In genomic region chr6:161608771-161609170, GRCh38 we compare ENCODE assay signal across 34 cellular contexts.
"Had no signal": no experiment of that assay in that cellular context is flagged by ENCODE, and none has a peak within 500 bp of the region (broad histone marks: within the 10 kb centered on the region; RNA-seq: fewer than 3 reads in every experiment).

No MANE protein-coding gene starts in this region.

- DNase-seq: Karpas-422, Kasumi-1, MG63, MM.1S, MV-4-11, NCI-H1048, NCI-H1092, NCI-H1092 treated with DMSO at 0.1 percent for 48 hours, NCI-H1105, NCI-H1105 treated with DMSO at 0.1 percent for 48 hours, NCI-H1417, NCI-H1417 treated with DMSO at 0.1 percent for 48 hours, NCI-H1436, NCI-H1436 treated with DMSO at 0.1 percent for 48 hours, NCI-H146, NCI-H1694, NCI-H1694 treated with DMSO at 0.1 percent for 48 hours, NCI-H187, NCI-H187 treated with DMSO at 0.1 percent for 48 hours, NCI-H1930, NCI-H2029, NCI-H2029 treated with DMSO at 0.1 percent for 48 hours, NCI-H2081, NCI-H2081 treated with DMSO at 0.1 percent for 48 hours, NCI-H2107, NCI-H2171, NCI-H2171 treated with DMSO at 0.1 percent for 48 hours, NCI-H2227 treated with DMSO at 0.1 percent for 48 hours, NCI-H226, NCI-H345, NCI-H446, NCI-H446 treated with DMSO at 0.1 percent for 48 hours, NCI-H510A had no signal

- H3K27me3 ChIP-seq: MG63 had no signal

- H3K27ac ChIP-seq: KMS-11 had no signal

- H3K4me3 ChIP-seq: MG63 had no signal

- H3K9ac ChIP-seq: KMS-11 had no signal

- H3K36me3 ChIP-seq: MG63 had no signal

- H3K4me2 ChIP-seq: KMS-11 had no signal
